19 cellular contexts compared by ENCODE assay signal in the genomic region with DNA sequence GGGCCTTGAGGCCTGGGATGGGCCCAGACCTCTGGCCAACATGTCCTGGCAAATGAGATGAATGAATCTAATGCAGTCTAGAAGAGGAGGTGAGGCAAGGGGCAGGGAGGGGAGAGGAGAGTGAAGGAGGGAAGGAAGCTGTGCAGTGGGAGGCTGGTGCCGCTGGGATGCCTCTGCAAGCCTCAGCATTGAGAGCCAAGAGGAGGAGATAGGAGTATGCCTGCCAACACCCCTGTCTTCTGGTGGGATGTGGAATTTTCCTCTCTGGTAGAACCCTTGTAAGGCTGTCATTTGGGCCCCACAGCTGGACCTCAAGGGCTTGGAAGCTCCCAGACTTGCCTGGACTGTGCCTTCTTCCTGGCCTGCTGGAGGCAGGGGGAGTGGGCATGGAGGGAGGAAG. TPM values are rescaled to one million over a fixed set of nuclear protein-coding genes. Genes with fewer than 3 reads are reported as not detected.
"Had no signal": no experiment of that assay in that cellular context is flagged by ENCODE, and none has a peak within 500 bp of the region (broad histone marks: within the 10 kb centered on the region; RNA-seq: fewer than 3 reads in every experiment).

No MANE protein-coding gene starts in this region.

- H3K4me3 ChIP-seq: coronary artery, heart right ventricle, left lung, mucosa of descending colon, sigmoid colon, tibial artery, uterus had no signal

- DNase-seq: activated CD4-positive, alpha-beta T cell treated with anti-CD3 and anti-CD28 coated beads, Interleukin-2, amount 10 ng/mL, durations not matched to agents 7 days and 5 days; activated CD8-positive, alpha-beta T cell treated with anti-CD3 and anti-CD28 coated beads, Interleukin-2, amount 10 ng/mL, durations not matched to agents 7 days and 5 days; activated naive CD4-positive, alpha-beta T cell treated with anti-CD3 and anti-CD28 coated beads, Interleukin-2, amount 10 ng/mL, durations not matched to agents 7 days and 5 days; activated T-cell treated with anti-CD3 and anti-CD28 coated beads, Interleukin-2, amount 50 U/mL, for 24 hours; aorta; heart right ventricle; mucosa of descending colon; naive B cell; posterior cingulate gyrus; sigmoid colon; stimulated activated CD8-positive, alpha-beta memory T cell treated with anti-CD3 and anti-CD28 coated beads, Interleukin-4, amount 100 ng/mL, for 48 hours; stimulated activated naive CD4-positive, alpha-beta T cell treated with Interleukin-2 at 50 U/mL for 16 hours; substantia nigra; T-helper 1 cell; tibial artery; uterus had no signal

- H3K27me3 ChIP-seq: heart right ventricle, left lung, sigmoid colon, tibial artery, uterus had no signal

- H3K36me3 ChIP-seq: heart right ventricle, left lung, sigmoid colon, tibial artery, uterus had no signal

- H3K9me3 ChIP-seq: heart right ventricle, left lung, mucosa of descending colon, sigmoid colon, tibial artery, uterus had no signal

- H3K4me1 ChIP-seq: uterus had no signal

- H3K27ac ChIP-seq: coronary artery, heart right ventricle, left lung, sigmoid colon, tibial artery, uterus had no signal

- ATAC-seq: activated CD4-positive, CD25-positive, alpha-beta regulatory T cell treated with anti-CD3 and anti-CD28 coated beads, Interleukin-2, amount 50 U/mL, for 24 hours; activated CD8-positive, alpha-beta T cell treated with anti-CD3 and anti-CD28 coated beads, Interleukin-2, amount 10 ng/mL, durations not matched to agents 7 days and 5 days; heart right ventricle; left lung; mucosa of descending colon had no signal

RNA-seq across cellular contexts. Expression of a gene that starts 21.9 kb away (rescaled TPM):
- total RNA-seq: activated CD4-positive, alpha-beta T cell treated with anti-CD3 and anti-CD28 coated beads, Interleukin-2, amount 10 ng/mL, durations not matched to agents 7 days and 5 days; activated CD8-positive, alpha-beta T cell treated with anti-CD3 and anti-CD28 coated beads, Interleukin-2, amount 10 ng/mL, durations not matched to agents 7 days and 5 days; sigmoid colon had no signal
